In genomic region chr1:234090212-234091064, GRCh38 we compare ENCODE assay signal across 19 cellular contexts.
"Had no signal": no experiment of that assay in that cellular context is flagged by ENCODE, and none has a peak within 500 bp of the region (broad histone marks: within the 10 kb centered on the region; RNA-seq: fewer than 3 reads in every experiment).

No MANE protein-coding gene starts in this region.

- H3K9ac ChIP-seq: SK-N-SH had no signal

- H3K9me3 ChIP-seq: SK-N-SH had no signal

- ATAC-seq: Panc1, PC-3 had no signal

- H3K4me3 ChIP-seq: MG63 had no signal

- DNase-seq: KBM-7, MG63, NCI-H1092 treated with DMSO at 0.1 percent for 48 hours, NCI-H1436, NCI-H187, NCI-H2029, NCI-H2081 treated with DMSO at 0.1 percent for 48 hours, NCI-H2171, NCI-H226, NCI-H446, NCI-H510A, NCI-H524 treated with DMSO at 0.1 percent for 48 hours, NCI-H774, PC-3, SHP77, SK-N-SH, SW 1271 had no signal

- H3K27me3 ChIP-seq: MG63 had no signal

- H3K27ac ChIP-seq: RWPE1 had no signal

- H3K36me3 ChIP-seq: MG63 had no signal
